In genomic region chr14:73242274-73242960, GRCh38 we compare ENCODE assay signal across 12 cellular contexts. TPM values are rescaled to one million over a fixed set of nuclear protein-coding genes. Genes with fewer than 3 reads are reported as not detected.
DNase-seq lines count a peak whose midpoint lies in the region; ATAC-seq and TF ChIP-seq lines count a peak whose summit lies in the region.
"Had no signal": no experiment of that assay in that cellular context is flagged by ENCODE, and none has a peak within 500 bp of the region (broad histone marks: within the 10 kb centered on the region; RNA-seq: fewer than 3 reads in every experiment).

No MANE protein-coding gene starts in this region.

- POLR2A ChIA-PET in activated CD4-positive, alpha-beta T cell treated with anti-CD3 and anti-CD28 coated beads for 36 hours (lab: Charles Lee): interaction anchor here (0.5 to 0.6 kb wide), 2 partner anchors 13 to 187 kb away, joined by 3 to 4 read pairs; no protein-coding TSS in a partner anchor

- H3K36me3 Mint-ChIP-seq in activated CD4-positive, alpha-beta T cell treated with anti-CD3 and anti-CD28 coated beads for 36 hours (ENCODE audit: low read depth): no peaks in the 10 kb centered on the region
- no peaks in the 10 kb centered on the region for H3K36me3 Mint-ChIP-seq in activated T-cell treated with anti-CD3 and anti-CD28 coated beads, Interleukin-2, amount 50 U/mL, for 24 hours (ENCODE audit: low read depth)

- DNase-seq in AG10803 (ENCODE audit: low read depth): no peak
- peak; percentile 61 for DNase-seq in GM20000 (ENCODE audit: low spot score)
- DNase-seq in anterior cingulate cortex (lab: John Stamatoyannopoulos, UW): peak in 34 of 58 donors; percentile 14 to 84 (median 36)
- DNase-seq in myocyte (ENCODE audit: low read depth): peak; percentile 33
- DNase-seq in T1000 (lab: John Stamatoyannopoulos, UW): no peak
- DNase-seq in activated CD4-positive, alpha-beta T cell treated with anti-CD3 and anti-CD28 coated beads for 36 hours: no peak
- DNase-seq in activated T-cell treated with anti-CD3 and anti-CD28 coated beads, Interleukin-2, amount 50 U/mL, for 24 hours: no peak
- DNase-seq in foreskin keratinocyte: no peak
- DNase-seq: brain microvascular endothelial cell; SJCRH30; stimulated activated CD4-positive, alpha-beta T cell treated with anti-CD3 and anti-CD28 coated beads, Interleukin-4, amount 100 ng/mL, for 1 hour; tibial artery had no signal

- peaks cover 14% of the 10 kb centered on the region for H3K4me1 ChIP-seq in foreskin keratinocyte

- no peak for ATAC-seq in activated CD4-positive, alpha-beta T cell treated with anti-CD3 and anti-CD28 coated beads for 36 hours
- no peak for ATAC-seq in foreskin keratinocyte

- intact Hi-C loops in activated CD4-positive, alpha-beta T cell treated with anti-CD3 and anti-CD28 coated beads for 36 hours (cut with DNase I, micrococcal nuclease): no loop called here

- H3K27ac ChIP-seq in foreskin keratinocyte: no peak overlapping the region
- H3K27ac ChIP-seq: brain microvascular endothelial cell, SJCRH30, tibial artery had no signal

- H3K4me3 Mint-ChIP-seq in activated CD4-positive, alpha-beta T cell treated with anti-CD3 and anti-CD28 coated beads for 36 hours: no peak overlapping the region
- no peak overlapping the region for H3K4me3 Mint-ChIP-seq in activated T-cell treated with anti-CD3 and anti-CD28 coated beads, Interleukin-2, amount 50 U/mL, for 24 hours

- CTCF ChIA-PET in activated CD4-positive, alpha-beta T cell treated with anti-CD3 and anti-CD28 coated beads for 36 hours (lab: Charles Lee): no interaction called here

- no peaks in the 10 kb centered on the region for H3K9me3 Mint-ChIP-seq in activated CD4-positive, alpha-beta T cell treated with anti-CD3 and anti-CD28 coated beads for 36 hours (ENCODE audit: low read depth)
- H3K9me3 Mint-ChIP-seq in activated T-cell treated with anti-CD3 and anti-CD28 coated beads, Interleukin-2, amount 50 U/mL, for 24 hours: no peaks in the 10 kb centered on the region

- TF ChIP-seq CTCF in AG10803 (conservative IDR thresholded peaks at IDR 0.05; ENCODE audit: low read length) (no peak), GM20000 (IDR thresholded peaks at IDR 0.05; ENCODE audit: extremely low read depth, missing control alignments) (no peak), foreskin keratinocyte (conservative IDR thresholded peaks at IDR 0.05) (no peak)

- peaks cover 10% of the 10 kb centered on the region for H3K4me1 Mint-ChIP-seq in activated CD4-positive, alpha-beta T cell treated with anti-CD3 and anti-CD28 coated beads for 36 hours
- H3K4me1 Mint-ChIP-seq in activated T-cell treated with anti-CD3 and anti-CD28 coated beads, Interleukin-2, amount 50 U/mL, for 24 hours (ENCODE audit: low read depth): peaks cover 28% of the 10 kb centered on the region

- peak overlapping the region; percentile 16 for H3K4me3 ChIP-seq in AG10803 (ENCODE audit: low read length)
- H3K4me3 ChIP-seq: SJCRH30, tibial artery had no signal

- peaks cover 33% of the 10 kb centered on the region for H3K27me3 ChIP-seq in foreskin keratinocyte

- H3K27ac Mint-ChIP-seq in activated CD4-positive, alpha-beta T cell treated with anti-CD3 and anti-CD28 coated beads for 36 hours: no peak overlapping the region
- no peak overlapping the region for H3K27ac Mint-ChIP-seq in activated T-cell treated with anti-CD3 and anti-CD28 coated beads, Interleukin-2, amount 50 U/mL, for 24 hours

- H3K27me3 Mint-ChIP-seq in activated CD4-positive, alpha-beta T cell treated with anti-CD3 and anti-CD28 coated beads for 36 hours: peaks cover 52% of the 10 kb centered on the region
- H3K27me3 Mint-ChIP-seq in activated T-cell treated with anti-CD3 and anti-CD28 coated beads, Interleukin-2, amount 50 U/mL, for 24 hours: peaks cover 78% of the 10 kb centered on the region

RNA-seq across cellular contexts. Expression of gene PAPLN, which starts 5.1 kb away (rescaled TPM):
- 0.16 and 0.31 TPM in 2 replicates for total RNA-seq in myocyte
- polyA plus RNA-seq in myocyte (2012): 0.40 TPM
- total RNA-seq in activated CD4-positive, alpha-beta T cell treated with anti-CD3 and anti-CD28 coated beads for 36 hours: under 1 TPM; 0.21 to 0.30 TPM
- total RNA-seq in foreskin keratinocyte: 2.0 and 3.9 TPM in 2 replicates
- polyA plus RNA-seq in foreskin keratinocyte: 1.2 and 2.3 TPM in 2 replicates
- total RNA-seq: SJCRH30 had no signal

Comparison
In these comparisons a context has a peak if more than half of its experiments do, and no peak if none do; other contexts are left out.
1. DNase-seq: peak in GM20000 (single experiment), anterior cingulate cortex (34 of 58) and myocyte (single experiment); none in AG10803 (single experiment), T1000 (single experiment), activated CD4-positive, alpha-beta T cell treated with anti-CD3 and anti-CD28 coated beads for 36 hours (single experiment), activated T-cell treated with anti-CD3 and anti-CD28 coated beads, Interleukin-2, amount 50 U/mL, for 24 hours (single experiment) and foreskin keratinocyte (0 of 2).